1 cellular context compared by ENCODE assay signal in the genomic region with DNA sequence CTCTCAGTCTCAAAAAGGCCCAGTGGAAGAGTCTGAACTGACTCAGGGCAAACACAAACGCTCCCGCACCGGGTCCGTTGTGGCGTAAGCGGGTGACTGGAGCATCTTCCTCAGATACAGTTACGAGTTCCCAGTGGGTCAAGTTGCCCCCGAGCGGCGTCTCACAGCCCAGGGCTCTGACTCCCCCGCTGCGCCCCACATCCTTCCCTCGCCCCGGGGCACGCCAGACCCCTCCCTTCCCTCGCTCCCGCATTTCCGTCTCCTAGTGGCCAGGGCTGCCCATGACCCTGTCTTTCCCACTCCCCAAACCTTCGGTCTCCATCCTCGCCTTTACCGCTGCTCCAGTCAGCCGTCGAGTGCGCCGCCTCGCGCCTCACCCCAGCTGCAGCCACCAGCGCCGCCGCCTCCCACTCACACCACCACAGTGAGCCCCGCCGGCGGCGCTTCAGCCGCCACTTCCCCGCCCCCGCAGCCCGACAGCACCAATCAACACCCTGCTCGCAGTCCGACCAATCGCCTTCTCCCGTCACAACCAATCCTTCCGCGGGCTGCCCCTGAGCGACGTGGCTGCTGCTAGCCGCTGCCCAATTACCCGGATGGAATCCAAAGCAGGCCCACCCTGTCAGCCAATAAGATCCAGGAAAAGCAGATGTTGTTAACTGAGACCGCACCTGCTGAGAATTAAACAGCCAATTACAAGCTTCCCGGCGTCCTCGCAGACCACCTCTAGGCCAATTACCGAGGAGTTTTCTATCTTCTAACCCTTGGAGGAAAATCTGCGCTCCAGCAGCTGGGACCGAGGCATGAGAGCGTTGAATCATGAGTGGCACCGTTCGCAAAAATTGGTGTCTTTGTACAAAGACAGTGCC.
TF ChIP-seq lines count a peak whose summit lies in the region.

A gene with protein sequence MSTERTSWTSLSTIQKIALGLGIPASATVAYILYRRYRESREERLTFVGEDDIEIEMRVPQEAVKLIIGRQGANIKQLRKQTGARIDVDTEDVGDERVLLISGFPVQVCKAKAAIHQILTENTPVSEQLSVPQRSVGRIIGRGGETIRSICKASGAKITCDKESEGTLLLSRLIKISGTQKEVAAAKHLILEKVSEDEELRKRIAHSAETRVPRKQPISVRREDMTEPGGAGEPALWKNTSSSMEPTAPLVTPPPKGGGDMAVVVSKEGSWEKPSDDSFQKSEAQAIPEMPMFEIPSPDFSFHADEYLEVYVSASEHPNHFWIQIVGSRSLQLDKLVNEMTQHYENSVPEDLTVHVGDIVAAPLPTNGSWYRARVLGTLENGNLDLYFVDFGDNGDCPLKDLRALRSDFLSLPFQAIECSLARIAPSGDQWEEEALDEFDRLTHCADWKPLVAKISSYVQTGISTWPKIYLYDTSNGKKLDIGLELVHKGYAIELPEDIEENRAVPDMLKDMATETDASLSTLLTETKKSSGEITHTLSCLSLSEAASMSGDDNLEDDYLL (minus strand): TSS at position 430 of the 869 bp plus-strand sequence. CDS start 7,478 bp downstream, outside the sequence.

TF ChIP-seq in A549, 52 proteins besides CTCF, POLR2A, EP300 and RAD21 (continued from another document):
- TF ChIP-seq, protein P1, sequence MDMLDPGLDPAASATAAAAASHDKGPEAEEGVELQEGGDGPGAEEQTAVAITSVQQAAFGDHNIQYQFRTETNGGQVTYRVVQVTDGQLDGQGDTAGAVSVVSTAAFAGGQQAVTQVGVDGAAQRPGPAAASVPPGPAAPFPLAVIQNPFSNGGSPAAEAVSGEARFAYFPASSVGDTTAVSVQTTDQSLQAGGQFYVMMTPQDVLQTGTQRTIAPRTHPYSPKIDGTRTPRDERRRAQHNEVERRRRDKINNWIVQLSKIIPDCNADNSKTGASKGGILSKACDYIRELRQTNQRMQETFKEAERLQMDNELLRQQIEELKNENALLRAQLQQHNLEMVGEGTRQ (IDR thresholded peaks at IDR 0.05) = no peak
- TF ChIP-seq, protein P2, sequence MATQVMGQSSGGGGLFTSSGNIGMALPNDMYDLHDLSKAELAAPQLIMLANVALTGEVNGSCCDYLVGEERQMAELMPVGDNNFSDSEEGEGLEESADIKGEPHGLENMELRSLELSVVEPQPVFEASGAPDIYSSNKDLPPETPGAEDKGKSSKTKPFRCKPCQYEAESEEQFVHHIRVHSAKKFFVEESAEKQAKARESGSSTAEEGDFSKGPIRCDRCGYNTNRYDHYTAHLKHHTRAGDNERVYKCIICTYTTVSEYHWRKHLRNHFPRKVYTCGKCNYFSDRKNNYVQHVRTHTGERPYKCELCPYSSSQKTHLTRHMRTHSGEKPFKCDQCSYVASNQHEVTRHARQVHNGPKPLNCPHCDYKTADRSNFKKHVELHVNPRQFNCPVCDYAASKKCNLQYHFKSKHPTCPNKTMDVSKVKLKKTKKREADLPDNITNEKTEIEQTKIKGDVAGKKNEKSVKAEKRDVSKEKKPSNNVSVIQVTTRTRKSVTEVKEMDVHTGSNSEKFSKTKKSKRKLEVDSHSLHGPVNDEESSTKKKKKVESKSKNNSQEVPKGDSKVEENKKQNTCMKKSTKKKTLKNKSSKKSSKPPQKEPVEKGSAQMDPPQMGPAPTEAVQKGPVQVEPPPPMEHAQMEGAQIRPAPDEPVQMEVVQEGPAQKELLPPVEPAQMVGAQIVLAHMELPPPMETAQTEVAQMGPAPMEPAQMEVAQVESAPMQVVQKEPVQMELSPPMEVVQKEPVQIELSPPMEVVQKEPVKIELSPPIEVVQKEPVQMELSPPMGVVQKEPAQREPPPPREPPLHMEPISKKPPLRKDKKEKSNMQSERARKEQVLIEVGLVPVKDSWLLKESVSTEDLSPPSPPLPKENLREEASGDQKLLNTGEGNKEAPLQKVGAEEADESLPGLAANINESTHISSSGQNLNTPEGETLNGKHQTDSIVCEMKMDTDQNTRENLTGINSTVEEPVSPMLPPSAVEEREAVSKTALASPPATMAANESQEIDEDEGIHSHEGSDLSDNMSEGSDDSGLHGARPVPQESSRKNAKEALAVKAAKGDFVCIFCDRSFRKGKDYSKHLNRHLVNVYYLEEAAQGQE (IDR thresholded peaks at IDR 0.05) = no peak
- TF ChIP-seq, protein P3, sequence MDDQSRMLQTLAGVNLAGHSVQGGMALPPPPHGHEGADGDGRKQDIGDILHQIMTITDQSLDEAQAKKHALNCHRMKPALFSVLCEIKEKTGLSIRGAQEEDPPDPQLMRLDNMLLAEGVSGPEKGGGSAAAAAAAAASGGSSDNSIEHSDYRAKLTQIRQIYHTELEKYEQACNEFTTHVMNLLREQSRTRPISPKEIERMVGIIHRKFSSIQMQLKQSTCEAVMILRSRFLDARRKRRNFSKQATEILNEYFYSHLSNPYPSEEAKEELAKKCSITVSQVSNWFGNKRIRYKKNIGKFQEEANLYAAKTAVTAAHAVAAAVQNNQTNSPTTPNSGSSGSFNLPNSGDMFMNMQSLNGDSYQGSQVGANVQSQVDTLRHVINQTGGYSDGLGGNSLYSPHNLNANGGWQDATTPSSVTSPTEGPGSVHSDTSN (IDR thresholded peaks at IDR 0.05) = peak; percentile 100
- TF ChIP-seq, protein P4, sequence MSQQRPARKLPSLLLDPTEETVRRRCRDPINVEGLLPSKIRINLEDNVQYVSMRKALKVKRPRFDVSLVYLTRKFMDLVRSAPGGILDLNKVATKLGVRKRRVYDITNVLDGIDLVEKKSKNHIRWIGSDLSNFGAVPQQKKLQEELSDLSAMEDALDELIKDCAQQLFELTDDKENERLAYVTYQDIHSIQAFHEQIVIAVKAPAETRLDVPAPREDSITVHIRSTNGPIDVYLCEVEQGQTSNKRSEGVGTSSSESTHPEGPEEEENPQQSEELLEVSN (IDR thresholded peaks at IDR 0.05; ENCODE audit: borderline replicate concordance, low read depth) = peak; percentile 97
- TF ChIP-seq JUN (IDR thresholded peaks at IDR 0.05) = 0 out of 5 replicates have a peak, but pooled peaks have one; percentile 19 to 23
- no peak for TF ChIP-seq CBX2 (IDR thresholded peaks at IDR 0.05; ENCODE audit: borderline replicate concordance, low read depth)
- TF ChIP-seq NPAS2 (CRISPR knock-in tag; IDR thresholded peaks at IDR 0.05; ENCODE audit: borderline replicate concordance) = peak; percentile 73
- no peak for TF ChIP-seq BHLHE40 (IDR thresholded peaks at IDR 0.05; ENCODE audit: low read depth, low read length)
- no peak for TF ChIP-seq EHF (CRISPR knock-in tag; IDR thresholded peaks at IDR 0.05)
- TF ChIP-seq HOXB5 (CRISPR knock-in tag; IDR thresholded peaks at IDR 0.05) = peak; percentile 82
- no peak for TF ChIP-seq GATA3 (IDR thresholded peaks at IDR 0.05; ENCODE audit: borderline replicate concordance)
- TF ChIP-seq NR3C1 (IDR thresholded peaks at IDR 0.05) = no peak
- TF ChIP-seq RNF2 (IDR thresholded peaks at IDR 0.05; ENCODE audit: borderline replicate concordance, low read depth) = no peak
- peak; percentile 87; the same call in 1 of the 2 replicates for TF ChIP-seq ZSCAN20 (CRISPR knock-in tag; IDR thresholded peaks at IDR 0.05)
- TF ChIP-seq, protein P5, sequence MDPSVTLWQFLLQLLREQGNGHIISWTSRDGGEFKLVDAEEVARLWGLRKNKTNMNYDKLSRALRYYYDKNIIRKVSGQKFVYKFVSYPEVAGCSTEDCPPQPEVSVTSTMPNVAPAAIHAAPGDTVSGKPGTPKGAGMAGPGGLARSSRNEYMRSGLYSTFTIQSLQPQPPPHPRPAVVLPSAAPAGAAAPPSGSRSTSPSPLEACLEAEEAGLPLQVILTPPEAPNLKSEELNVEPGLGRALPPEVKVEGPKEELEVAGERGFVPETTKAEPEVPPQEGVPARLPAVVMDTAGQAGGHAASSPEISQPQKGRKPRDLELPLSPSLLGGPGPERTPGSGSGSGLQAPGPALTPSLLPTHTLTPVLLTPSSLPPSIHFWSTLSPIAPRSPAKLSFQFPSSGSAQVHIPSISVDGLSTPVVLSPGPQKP (IDR thresholded peaks at IDR 0.05; ENCODE audit: low read depth, low read length) = no peak
- TF ChIP-seq HEYL (CRISPR knock-in tag; IDR thresholded peaks at IDR 0.05) = peak; percentile 85; the same call in 1 of the 2 replicates
- peak; percentile 44 for TF ChIP-seq PHF8 (IDR thresholded peaks at IDR 0.05; ENCODE audit: borderline replicate concordance, low read depth)
